ENCODE assay signal across 20 cellular contexts in genomic region chr3:72373139-72373538, GRCh38.
DNase-seq lines count a peak whose midpoint lies in the region; ATAC-seq and TF ChIP-seq lines count a peak whose summit lies in the region.
"Had no signal": no experiment of that assay in that cellular context is flagged by ENCODE, and none has a peak within 500 bp of the region (broad histone marks: within the 10 kb centered on the region; RNA-seq: fewer than 3 reads in every experiment).

No MANE protein-coding gene starts in this region.

- no peaks in the 10 kb centered on the region for H3K27me3 Mint-ChIP-seq in activated T-cell treated with anti-CD3 and anti-CD28 coated beads, Interleukin-2, amount 50 U/mL, for 24 hours
- no peaks in the 10 kb centered on the region for H3K27me3 Mint-ChIP-seq in stimulated activated naive B cell treated with anti-CD40 and anti-IgM and Interleukin-4, amounts not matched to agents 10 μg/mL and 1 μg/mL and 100 μg/mL, for 72 hours
- no peaks in the 10 kb centered on the region for H3K27me3 Mint-ChIP-seq in activated CD8-positive, alpha-beta T cell treated with anti-CD3 and anti-CD28 coated beads, Interleukin-2, amount 10 ng/mL, durations not matched to agents 7 days and 5 days (ENCODE audit: low read depth)
- H3K27me3 Mint-ChIP-seq: B cell; CD4-positive, CD25-positive, alpha-beta regulatory T cell had no signal

- no peak for DNase-seq in activated T-cell treated with anti-CD3 and anti-CD28 coated beads, Interleukin-2, amount 50 U/mL, for 24 hours
- DNase-seq in activated T-cell treated with anti-CD3 and anti-CD28 coated beads for 4 hours (no peak), dorsolateral prefrontal cortex (no peak), left lobe of liver (ENCODE audit: low spot score) (no peak), GM19240 (ENCODE audit: insufficient read length, low spot score) (no peak), NAMALWA (ENCODE audit: low spot score) (no peak)
- no peak for DNase-seq in stimulated activated naive B cell treated with anti-CD40 and anti-IgM and Interleukin-4, amounts not matched to agents 10 μg/mL and 1 μg/mL and 100 μg/mL, for 72 hours
- no peak for DNase-seq in activated CD8-positive, alpha-beta T cell treated with anti-CD3 and anti-CD28 coated beads, Interleukin-2, amount 10 ng/mL, durations not matched to agents 7 days and 5 days
- DNase-seq: Caco-2; CD4-positive, CD25-positive, alpha-beta regulatory T cell; CD8-positive, alpha-beta T cell; DMS153; DND-41; HFFc6 had no signal

- H3K9me3 Mint-ChIP-seq in activated T-cell treated with anti-CD3 and anti-CD28 coated beads, Interleukin-2, amount 50 U/mL, for 24 hours: peaks cover 5% of the 10 kb centered on the region
- H3K9me3 Mint-ChIP-seq in stimulated activated naive B cell treated with anti-CD40 and anti-IgM and Interleukin-4, amounts not matched to agents 10 μg/mL and 1 μg/mL and 100 μg/mL, for 72 hours: no peaks in the 10 kb centered on the region
- no peaks in the 10 kb centered on the region for H3K9me3 Mint-ChIP-seq in activated CD8-positive, alpha-beta T cell treated with anti-CD3 and anti-CD28 coated beads, Interleukin-2, amount 10 ng/mL, durations not matched to agents 7 days and 5 days (ENCODE audit: insufficient read depth)
- H3K9me3 Mint-ChIP-seq: CD4-positive, CD25-positive, alpha-beta regulatory T cell; CD8-positive, alpha-beta T cell; GM23338; HFFc6 had no signal

- H3K4me3 Mint-ChIP-seq in activated T-cell treated with anti-CD3 and anti-CD28 coated beads, Interleukin-2, amount 50 U/mL, for 24 hours: no peak overlapping the region
- no peak overlapping the region for H3K4me3 Mint-ChIP-seq in stimulated activated naive B cell treated with anti-CD40 and anti-IgM and Interleukin-4, amounts not matched to agents 10 μg/mL and 1 μg/mL and 100 μg/mL, for 72 hours
- H3K4me3 Mint-ChIP-seq in activated CD8-positive, alpha-beta T cell treated with anti-CD3 and anti-CD28 coated beads, Interleukin-2, amount 10 ng/mL, durations not matched to agents 7 days and 5 days: no peak overlapping the region
- H3K4me3 Mint-ChIP-seq: B cell; CD8-positive, alpha-beta T cell; GM23338; HFFc6 had no signal

- POLR2A ChIA-PET in activated CD8-positive, alpha-beta T cell treated with anti-CD3 and anti-CD28 coated beads, Interleukin-2, amount 10 ng/mL, durations not matched to agents 7 days and 5 days (lab: Charles Lee): no interaction called here

- no peak for TF ChIP-seq CTCF in dorsolateral prefrontal cortex (IDR thresholded peaks at IDR 0.05 in 54 of 56, conservative IDR thresholded peaks at IDR 0.05 in 2 of 56; ENCODE audit: low read depth in 1 of 56, partially characterized antibody in 56 of 56)

- peaks cover 32% of the 10 kb centered on the region for H3K36me3 Mint-ChIP-seq in activated T-cell treated with anti-CD3 and anti-CD28 coated beads, Interleukin-2, amount 50 U/mL, for 24 hours (ENCODE audit: low read depth)
- H3K36me3 Mint-ChIP-seq in stimulated activated naive B cell treated with anti-CD40 and anti-IgM and Interleukin-4, amounts not matched to agents 10 μg/mL and 1 μg/mL and 100 μg/mL, for 72 hours: peaks cover 12 to 25% of the 10 kb centered on the region in 2 donors
- peaks cover 18% of the 10 kb centered on the region for H3K36me3 Mint-ChIP-seq in activated CD8-positive, alpha-beta T cell treated with anti-CD3 and anti-CD28 coated beads, Interleukin-2, amount 10 ng/mL, durations not matched to agents 7 days and 5 days (ENCODE audit: low read depth)

- H3K4me3 ChIP-seq in dorsolateral prefrontal cortex: no peak overlapping the region
- H3K4me3 ChIP-seq: BLaER1, GM23338, HAP-1 had no signal

- intact Hi-C loops in dorsolateral prefrontal cortex (cut with DNase I): loop anchor here in 1 of 2 donors (5.0 to 10.0 kb wide), 2 partner anchors 36 to 418 kb away; no protein-coding TSS in a partner anchor

- H3K27ac Mint-ChIP-seq in activated T-cell treated with anti-CD3 and anti-CD28 coated beads, Interleukin-2, amount 50 U/mL, for 24 hours: peak overlapping the region; percentile 8
- peak overlapping the region; percentile 42 for H3K27ac Mint-ChIP-seq in stimulated activated naive B cell treated with anti-CD40 and anti-IgM and Interleukin-4, amounts not matched to agents 10 μg/mL and 1 μg/mL and 100 μg/mL, for 72 hours
- no peak overlapping the region for H3K27ac Mint-ChIP-seq in activated CD8-positive, alpha-beta T cell treated with anti-CD3 and anti-CD28 coated beads, Interleukin-2, amount 10 ng/mL, durations not matched to agents 7 days and 5 days
- H3K27ac Mint-ChIP-seq: B cell, HFFc6 had no signal

- CTCF ChIA-PET in activated CD8-positive, alpha-beta T cell treated with anti-CD3 and anti-CD28 coated beads, Interleukin-2, amount 10 ng/mL, durations not matched to agents 7 days and 5 days (lab: Charles Lee): no interaction called here

- H3K4me1 Mint-ChIP-seq in activated T-cell treated with anti-CD3 and anti-CD28 coated beads, Interleukin-2, amount 50 U/mL, for 24 hours (ENCODE audit: low read depth): peaks cover 59% of the 10 kb centered on the region
- H3K4me1 Mint-ChIP-seq in stimulated activated naive B cell treated with anti-CD40 and anti-IgM and Interleukin-4, amounts not matched to agents 10 μg/mL and 1 μg/mL and 100 μg/mL, for 72 hours: peaks cover 9 to 15% of the 10 kb centered on the region in 2 donors
- peaks cover 29% of the 10 kb centered on the region for H3K4me1 Mint-ChIP-seq in activated CD8-positive, alpha-beta T cell treated with anti-CD3 and anti-CD28 coated beads, Interleukin-2, amount 10 ng/mL, durations not matched to agents 7 days and 5 days (ENCODE audit: low read depth)

- H3K27ac ChIP-seq in dorsolateral prefrontal cortex: peak overlapping the region in 33 of 59 donors; percentile 16 to 99 (median 95)
- H3K27ac ChIP-seq: 22Rv1, BLaER1, C4-2B had no signal

- H3K27me3 ChIP-seq in dorsolateral prefrontal cortex: no peaks in the 10 kb centered on the region
- H3K27me3 ChIP-seq: BLaER1 had no signal

- peak; percentile 15 for ATAC-seq in left lobe of liver
- no peak for ATAC-seq in stimulated activated naive B cell treated with anti-CD40 and anti-IgM and Interleukin-4, amounts not matched to agents 10 μg/mL and 1 μg/mL and 100 μg/mL, for 72 hours (replicated peaks)
- ATAC-seq in activated CD8-positive, alpha-beta T cell treated with anti-CD3 and anti-CD28 coated beads, Interleukin-2, amount 10 ng/mL, durations not matched to agents 7 days and 5 days: no peak
- ATAC-seq: CD8-positive, alpha-beta T cell; GM23338 had no signal
